In genomic region chr18:7784171-7784570, GRCh38 we compare ENCODE assay signal across 24 cellular contexts.
DNase-seq lines count a peak whose midpoint lies in the region; ATAC-seq and TF ChIP-seq lines count a peak whose summit lies in the region.
"Had no signal": no experiment of that assay in that cellular context is flagged by ENCODE, and none has a peak within 500 bp of the region (broad histone marks: within the 10 kb centered on the region; RNA-seq: fewer than 3 reads in every experiment).

No MANE protein-coding gene starts in this region.

- no peaks in the 10 kb centered on the region for H3K27me3 Mint-ChIP-seq in MCF 10A (ENCODE audit: insufficient read depth, unreplicated experiment)
- H3K27me3 Mint-ChIP-seq: activated CD8-positive, alpha-beta T cell treated with anti-CD3 and anti-CD28 coated beads for 36 hours; B cell; naive thymus-derived CD4-positive, alpha-beta T cell; stimulated activated naive CD8-positive, alpha-beta T cell treated with anti-CD3 and anti-CD28 coated beads, Interleukin-15, Interleukin-2, amounts not matched to agents 100 ng/mL and 50 ng/mL, for 24 hours had no signal

- TF ChIP-seq POLR2A in breast epithelium (IDR thresholded peaks at IDR 0.05) = no peak

- peak; percentile 54 for DNase-seq in MCF 10A (ENCODE audit: unreplicated experiment)
- no peak for DNase-seq in breast epithelium (ENCODE audit: low spot score in 2 of 2)
- peak; percentile 44 for DNase-seq in NCI-H69 (lab: John Stamatoyannopoulos, UW)
- DNase-seq in islet precursor cell = peak; percentile 73
- no peak for DNase-seq in T-helper 9 cell
- no peak for DNase-seq in effector CD8-positive, alpha-beta T cell (lab: John Stamatoyannopoulos, UW)
- DNase-seq: activated CD8-positive, alpha-beta T cell treated with anti-CD3 and anti-CD28 coated beads for 36 hours; activated gamma-delta T cell treated with Interleukin-2 at 50 U/mL for 16 hours; activated T-cell treated with anti-CD3 and anti-CD28 coated beads for 4 hours; brain microvascular endothelial cell; COR-L47; GM23248; IMR-90; naive thymus-derived CD4-positive, alpha-beta T cell; NCI-H345; right cardiac atrium had no signal

- H3K27ac Mint-ChIP-seq in MCF 10A (ENCODE audit: low read depth, unreplicated experiment) = no peak overlapping the region
- H3K27ac Mint-ChIP-seq: activated CD8-positive, alpha-beta T cell treated with anti-CD3 and anti-CD28 coated beads for 36 hours; B cell; naive thymus-derived CD4-positive, alpha-beta T cell; stimulated activated naive CD8-positive, alpha-beta T cell treated with anti-CD3 and anti-CD28 coated beads, Interleukin-15, Interleukin-2, amounts not matched to agents 100 ng/mL and 50 ng/mL, for 24 hours had no signal

- H3K9me3 ChIP-seq in breast epithelium = no peaks in the 10 kb centered on the region
- H3K9me3 ChIP-seq: tibial nerve had no signal

- no peak for ATAC-seq in GM21529 (IDR thresholded peaks at IDR 0.05; ENCODE audit: unreplicated experiment)
- no peak for ATAC-seq in GM19395 (IDR thresholded peaks at IDR 0.05; ENCODE audit: unreplicated experiment)
- ATAC-seq: activated CD8-positive, alpha-beta T cell treated with anti-CD3 and anti-CD28 coated beads for 36 hours; left lobe of liver; naive thymus-derived CD4-positive, alpha-beta T cell; right cardiac atrium had no signal

- no peak for TF ChIP-seq CTCF in MCF 10A (IDR thresholded peaks at IDR 0.05; ENCODE audit: unreplicated experiment)
- TF ChIP-seq CTCF in breast epithelium (IDR thresholded peaks at IDR 0.05) = no peak

- H3K4me3 ChIP-seq in breast epithelium = no peak overlapping the region
- H3K4me3 ChIP-seq: coronary artery, GM23248, SK-N-MC, tibial nerve had no signal

- intact Hi-C loops in MCF 10A (cut with micrococcal nuclease) = no loop called here
- intact Hi-C loops in breast epithelium (cut with DNase I; ENCODE audit: low total_unique reads) = loop anchor here (10.0 kb wide), 1 partner anchor 601 kb away; no protein-coding TSS in a partner anchor

- H3K36me3 ChIP-seq in breast epithelium = no peaks in the 10 kb centered on the region
- H3K36me3 ChIP-seq: brain microvascular endothelial cell, tibial nerve had no signal

- POLR2A ChIA-PET in MCF 10A (lab: Yijun Ruan, JAX) = interaction anchor here (0.6 to 0.7 kb wide), 2 partner anchors 45 to 140 kb away, joined by 3 to 4 read pairs; no protein-coding TSS in a partner anchor

- no peak overlapping the region for H3K27ac ChIP-seq in breast epithelium
- H3K27ac ChIP-seq: brain microvascular endothelial cell, coronary artery, GM23248, SK-N-MC, tibial nerve had no signal

- CTCF ChIA-PET in MCF 10A (lab: Yijun Ruan, JAX) = interaction anchor here (0.7 to 1.5 kb wide), 2 partner anchors 512 to 561 kb away, joined by 3 read pairs; no protein-coding TSS in a partner anchor

- no peaks in the 10 kb centered on the region for H3K4me1 ChIP-seq in breast epithelium
- H3K4me1 ChIP-seq: tibial nerve had no signal

- no TSS peak for BruUV-seq in MCF 10A (replicated peaks; lab: Mats Ljungman, UMichigan)

- no peaks in the 10 kb centered on the region for H3K27me3 ChIP-seq in breast epithelium
- H3K27me3 ChIP-seq: brain microvascular endothelial cell, tibial nerve had no signal

- H3K9me3 Mint-ChIP-seq in MCF 10A (ENCODE audit: unreplicated experiment) = no peaks in the 10 kb centered on the region
- H3K9me3 Mint-ChIP-seq: activated CD8-positive, alpha-beta T cell treated with anti-CD3 and anti-CD28 coated beads for 36 hours had no signal

- peaks cover 13% of the 10 kb centered on the region for H3K36me3 Mint-ChIP-seq in MCF 10A (ENCODE audit: insufficient read depth, unreplicated experiment)
- H3K36me3 Mint-ChIP-seq: naive thymus-derived CD4-positive, alpha-beta T cell had no signal

- peaks cover 12% of the 10 kb centered on the region for H3K4me1 Mint-ChIP-seq in MCF 10A (ENCODE audit: insufficient read depth, unreplicated experiment)
- H3K4me1 Mint-ChIP-seq: B cell; naive thymus-derived CD4-positive, alpha-beta T cell had no signal

- H3K4me3 Mint-ChIP-seq in MCF 10A (ENCODE audit: unreplicated experiment) = no peak overlapping the region
- H3K4me3 Mint-ChIP-seq: activated CD8-positive, alpha-beta T cell treated with anti-CD3 and anti-CD28 coated beads for 36 hours; B cell; naive thymus-derived CD4-positive, alpha-beta T cell; stimulated activated naive CD8-positive, alpha-beta T cell treated with anti-CD3 and anti-CD28 coated beads, Interleukin-15, Interleukin-2, amounts not matched to agents 100 ng/mL and 50 ng/mL, for 24 hours had no signal

Comparison
In these comparisons a context has a peak if more than half of its experiments do, and no peak if none do; other contexts are left out.
1. DNase-seq: peak in MCF 10A (single experiment), NCI-H69 (single experiment) and islet precursor cell (single experiment); none in breast epithelium (0 of 2), T-helper 9 cell (single experiment) and effector CD8-positive, alpha-beta T cell (single experiment).